24 cellular contexts compared by ENCODE assay signal in genomic region chr1:12582649-12583048, GRCh38. TPM values are rescaled to one million over a fixed set of nuclear protein-coding genes. Genes with fewer than 3 reads are reported as not detected.
DNase-seq lines count a peak whose midpoint lies in the region; ATAC-seq and TF ChIP-seq lines count a peak whose summit lies in the region.
"Had no signal": no experiment of that assay in that cellular context is flagged by ENCODE, and none has a peak within 500 bp of the region (broad histone marks: within the 10 kb centered on the region; RNA-seq: fewer than 3 reads in every experiment).

No MANE protein-coding gene starts in this region.

- no peaks in the 10 kb centered on the region for H3K9me3 ChIP-seq in subcutaneous abdominal adipose tissue (ENCODE audit: control insufficient read depth in 5 of 5, low read length in 5 of 5)
- H3K9me3 ChIP-seq: MG63, SK-N-SH had no signal

- H3K9me3 Mint-ChIP-seq in activated naive CD8-positive, alpha-beta T cell treated with anti-CD3 and anti-CD28 coated beads, Interleukin-2, amount 10 ng/mL, durations not matched to agents 7 days and 5 days: peaks cover 3% of the 10 kb centered on the region
- H3K9me3 Mint-ChIP-seq in activated naive CD8-positive, alpha-beta T cell treated with anti-CD3 and anti-CD28 coated beads, Interleukin-2, amount 50 U/mL, for 24 hours: no peaks in the 10 kb centered on the region
- no peaks in the 10 kb centered on the region for H3K9me3 Mint-ChIP-seq in mesothelial cell of epicardium
- H3K9me3 Mint-ChIP-seq: CD4-positive, CD25-positive, alpha-beta regulatory T cell had no signal

- no peak for ATAC-seq in activated naive CD8-positive, alpha-beta T cell treated with anti-CD3 and anti-CD28 coated beads, Interleukin-2, amount 10 ng/mL, durations not matched to agents 7 days and 5 days (ENCODE audit: low read depth)
- ATAC-seq in activated naive CD8-positive, alpha-beta T cell treated with anti-CD3 and anti-CD28 coated beads, Interleukin-2, amount 50 U/mL, for 24 hours: no peak
- no peak for ATAC-seq in HG03039 (IDR thresholded peaks at IDR 0.05; ENCODE audit: unreplicated experiment)
- ATAC-seq: GM12878, HCT116, PC-3 had no signal

- H3K36me3 Mint-ChIP-seq in activated naive CD8-positive, alpha-beta T cell treated with anti-CD3 and anti-CD28 coated beads, Interleukin-2, amount 10 ng/mL, durations not matched to agents 7 days and 5 days: peaks cover 38% of the 10 kb centered on the region
- peaks cover 25% of the 10 kb centered on the region for H3K36me3 Mint-ChIP-seq in activated naive CD8-positive, alpha-beta T cell treated with anti-CD3 and anti-CD28 coated beads, Interleukin-2, amount 50 U/mL, for 24 hours (ENCODE audit: low read depth)
- H3K36me3 Mint-ChIP-seq in mesothelial cell of epicardium: peaks cover 35% of the 10 kb centered on the region

- no peak for DNase-seq in activated naive CD8-positive, alpha-beta T cell treated with anti-CD3 and anti-CD28 coated beads, Interleukin-2, amount 10 ng/mL, durations not matched to agents 7 days and 5 days
- no peak for DNase-seq in activated naive CD8-positive, alpha-beta T cell treated with anti-CD3 and anti-CD28 coated beads, Interleukin-2, amount 50 U/mL, for 24 hours
- DNase-seq in H7: peak; percentile 24
- no peak for DNase-seq in mesothelial cell of epicardium (ENCODE audit: low spot score in 2 of 2, unreplicated experiment in 2 of 2)
- no peak for DNase-seq in C1 segment of cervical spinal cord (lab: John Stamatoyannopoulos, UW)
- DNase-seq: CD4-positive, CD25-positive, alpha-beta regulatory T cell; GOT3; KG1; MG63; NCI-H1105 treated with DMSO at 0.1 percent for 48 hours; NCI-H146; NCI-H1930; NCI-H446; NCI-H524 treated with DMSO at 0.1 percent for 48 hours; NCI-H774; NK-92 treated with Interleukin-12 subunit alpha and Interleukin-12 subunit beta, amount 100 ng/mL, for 24 hours; PC-3; SK-N-SH had no signal

- H3K36me3 ChIP-seq in H7 (replicated peaks; ENCODE audit: control insufficient read depth, insufficient read depth, low read length) (peaks cover 6% of the 10 kb centered on the region), subcutaneous abdominal adipose tissue (ENCODE audit: control insufficient read depth in 5 of 5, insufficient read depth in 5 of 5, low read length in 5 of 5) (peaks cover 3 to 79% (median 53%) of the 10 kb centered on the region in 5 donors)

- H3K27me3 ChIP-seq in H7 (ENCODE audit: control insufficient read depth, insufficient read depth, low read length) (no peaks in the 10 kb centered on the region), subcutaneous abdominal adipose tissue (ENCODE audit: control insufficient read depth in 5 of 5, insufficient read depth in 4 of 5, low read length in 5 of 5) (no peaks in the 10 kb centered on the region)
- H3K27me3 ChIP-seq: MG63 had no signal

- H3K4me1 ChIP-seq in subcutaneous abdominal adipose tissue (ENCODE audit: control insufficient read depth in 5 of 5, insufficient read depth in 5 of 5, low read length in 5 of 5): peaks cover 4 to 30% (median 29%) of the 10 kb centered on the region in 5 donors

- H3K27ac Mint-ChIP-seq in activated naive CD8-positive, alpha-beta T cell treated with anti-CD3 and anti-CD28 coated beads, Interleukin-2, amount 10 ng/mL, durations not matched to agents 7 days and 5 days: peak overlapping the region; percentile 42
- H3K27ac Mint-ChIP-seq in activated naive CD8-positive, alpha-beta T cell treated with anti-CD3 and anti-CD28 coated beads, Interleukin-2, amount 50 U/mL, for 24 hours: no peak overlapping the region
- peak overlapping the region; percentile 92 for H3K27ac Mint-ChIP-seq in mesothelial cell of epicardium
- H3K27ac Mint-ChIP-seq: CD4-positive, CD25-positive, alpha-beta regulatory T cell had no signal

- TF ChIP-seq CTCF in mesothelial cell of epicardium (IDR thresholded peaks at IDR 0.05; ENCODE audit: unreplicated experiment): no peak

- H3K4me3 ChIP-seq in H7 (ENCODE audit: insufficient read depth, low read depth, low read length): no peak overlapping the region
- H3K4me3 ChIP-seq in subcutaneous abdominal adipose tissue (ENCODE audit: low read depth in 1 of 5, low read length in 5 of 5): no peak overlapping the region
- H3K4me3 ChIP-seq: GM12878, MG63 had no signal

- H3K4me1 Mint-ChIP-seq in activated naive CD8-positive, alpha-beta T cell treated with anti-CD3 and anti-CD28 coated beads, Interleukin-2, amount 10 ng/mL, durations not matched to agents 7 days and 5 days: peaks cover 17% of the 10 kb centered on the region
- peaks cover under 1% of the 10 kb centered on the region for H3K4me1 Mint-ChIP-seq in activated naive CD8-positive, alpha-beta T cell treated with anti-CD3 and anti-CD28 coated beads, Interleukin-2, amount 50 U/mL, for 24 hours
- peaks cover 43% of the 10 kb centered on the region for H3K4me1 Mint-ChIP-seq in mesothelial cell of epicardium

- no peak overlapping the region for H3K9ac ChIP-seq in subcutaneous abdominal adipose tissue (ENCODE audit: low read length in 5 of 5)
- H3K9ac ChIP-seq: SK-N-SH had no signal

- H3K4me3 Mint-ChIP-seq in activated naive CD8-positive, alpha-beta T cell treated with anti-CD3 and anti-CD28 coated beads, Interleukin-2, amount 10 ng/mL, durations not matched to agents 7 days and 5 days: no peak overlapping the region
- H3K4me3 Mint-ChIP-seq in activated naive CD8-positive, alpha-beta T cell treated with anti-CD3 and anti-CD28 coated beads, Interleukin-2, amount 50 U/mL, for 24 hours: no peak overlapping the region
- no peak overlapping the region for H3K4me3 Mint-ChIP-seq in mesothelial cell of epicardium
- H3K4me3 Mint-ChIP-seq: CD4-positive, CD25-positive, alpha-beta regulatory T cell had no signal

- H3K27ac ChIP-seq in subcutaneous abdominal adipose tissue (ENCODE audit: low read depth, low read length): peak overlapping the region; percentile 87

- POLR2A ChIA-PET in activated naive CD8-positive, alpha-beta T cell treated with anti-CD3 and anti-CD28 coated beads, Interleukin-2, amount 10 ng/mL, durations not matched to agents 7 days and 5 days (lab: Charles Lee): no interaction called here

- H3K27me3 Mint-ChIP-seq in activated naive CD8-positive, alpha-beta T cell treated with anti-CD3 and anti-CD28 coated beads, Interleukin-2, amount 10 ng/mL, durations not matched to agents 7 days and 5 days: no peaks in the 10 kb centered on the region
- H3K27me3 Mint-ChIP-seq in activated naive CD8-positive, alpha-beta T cell treated with anti-CD3 and anti-CD28 coated beads, Interleukin-2, amount 50 U/mL, for 24 hours: no peaks in the 10 kb centered on the region
- H3K27me3 Mint-ChIP-seq in mesothelial cell of epicardium (ENCODE audit: low read depth): no peaks in the 10 kb centered on the region

RNA-seq across cellular contexts. Expression of gene DHRS3, which starts 35.4 kb away (rescaled TPM):
- total RNA-seq in activated naive CD8-positive, alpha-beta T cell treated with anti-CD3 and anti-CD28 coated beads, Interleukin-2, amount 10 ng/mL, durations not matched to agents 7 days and 5 days: 100 to 1,000 TPM; 105 to 109 TPM
- 17.7 and 26.2 TPM in 2 replicates for total RNA-seq in H7 (2014; rRNA removed; shearing (Covaris generic))
- 1,067 to 1,086 TPM (median 1,071 TPM) in 3 replicates for total RNA-seq in mesothelial cell of epicardium
- total RNA-seq: A172, HT1080 had no signal
